In the genomic region with DNA sequence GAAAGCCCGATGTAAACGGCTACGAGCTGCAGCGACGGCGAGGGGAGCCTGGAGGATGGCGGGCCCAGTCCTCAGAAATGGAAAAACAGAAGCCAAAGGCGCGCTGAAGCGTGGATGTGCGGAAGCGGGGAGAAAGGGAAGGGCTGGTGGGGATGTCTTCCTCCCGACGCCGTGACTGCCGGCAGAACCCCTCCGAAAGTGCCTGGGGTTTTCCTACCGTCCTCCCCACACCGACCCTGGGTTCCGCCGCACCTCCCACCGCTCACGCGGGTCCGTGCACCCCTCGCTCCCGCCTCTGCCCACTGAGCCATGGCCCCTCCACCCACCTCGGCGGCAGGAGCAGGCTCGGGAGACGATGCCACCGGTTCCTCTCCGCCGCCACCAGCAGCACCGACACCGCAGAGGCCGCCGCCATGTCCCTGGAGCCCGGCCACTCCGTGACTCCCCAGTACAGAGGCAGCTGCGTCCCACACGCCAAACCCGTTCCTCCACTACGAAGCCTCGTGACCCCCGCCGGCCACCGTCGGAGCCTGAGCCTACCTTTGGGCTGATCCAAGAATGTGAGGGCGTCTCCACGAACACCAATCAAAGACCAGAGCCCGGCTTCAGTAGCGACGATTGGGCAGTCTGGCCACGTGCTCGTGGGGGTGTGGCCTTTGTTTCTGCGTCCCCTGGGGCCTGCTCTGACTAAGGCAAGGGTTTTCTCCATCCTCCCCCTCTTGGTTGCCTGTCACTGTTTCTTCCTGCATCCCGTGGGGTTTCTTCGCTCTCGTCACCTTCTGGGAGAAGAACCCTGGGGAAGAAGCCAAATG, we compare ENCODE assay signal across 8 cellular contexts. TPM values are rescaled to one million over a fixed set of nuclear protein-coding genes. Genes with fewer than 3 reads are reported as not detected.
DNase-seq lines count a peak whose midpoint lies in the region; ATAC-seq and TF ChIP-seq lines count a peak whose summit lies in the region.

MCCC1 (minus strand) TSS at position 471 of the 812 bp plus-strand sequence; CDS start at position 415, 56 bp downstream.

- peak; percentile 98 for ATAC-seq in GM21447 (IDR thresholded peaks at IDR 0.05; ENCODE audit: unreplicated experiment)

- H3K4me1 ChIP-seq in HUES64 (ENCODE audit: insufficient read depth, low read length), result 0 out of 2 replicates have a peak, but pooled peaks cover 3% of the 10 kb centered on the region

- WGBS in HUES64, result 58% methylated on average over 60 of the region's 60 CpGs

- H3K27me3 ChIP-seq in HUES64 (ENCODE audit: insufficient read depth, low read length), result no peaks in the 10 kb centered on the region

- no peaks in the 10 kb centered on the region for H3K9me3 ChIP-seq in HUES64 (ENCODE audit: insufficient read depth, low read depth, low read length)

- no TSS peak for BruUV-seq in Calu3 (replicated peaks; lab: Mats Ljungman, UMichigan)

- peak within 1 kb of the TSS; percentile 65 for H3K4me3 ChIP-seq in HUES64 (ENCODE audit: low read length)

- no peaks in the 10 kb centered on the region for H3K9me3 Mint-ChIP-seq in Calu3 (ENCODE audit: low read depth, unreplicated experiment)

- H3K27ac ChIP-seq in HUES64 (ENCODE audit: low read depth, low read length), result peak within 1 kb of the TSS; percentile 32

- H3K9ac ChIP-seq in HUES64 (ENCODE audit: low read depth, low read length), result peak within 1 kb of the TSS; percentile 68

- no peaks in the 10 kb centered on the region for H3K27me3 Mint-ChIP-seq in Calu3 (ENCODE audit: unreplicated experiment)

- intact Hi-C loops in Calu3 (cut with micrococcal nuclease; ENCODE audit: unreplicated experiment), result no loop called here

- TF ChIP-seq CTCF in Calu3 (IDR thresholded peaks at IDR 0.05; ENCODE audit: unreplicated experiment), result no peak

- peak within 1 kb of the TSS; percentile 98 for H3K4me3 Mint-ChIP-seq in Calu3 (ENCODE audit: low read depth, unreplicated experiment)

- peak; percentile 100 for DNase-seq in Calu3
- peak; percentile 96 for DNase-seq in OCI-M1 (lab: John Stamatoyannopoulos, UW)
- peak; percentile 97 for DNase-seq in activated T-cell treated with anti-CD3 and anti-CD28 coated beads for 24 hours (ENCODE audit: low read depth)
- DNase-seq in epidermal melanocyte (ENCODE audit: insufficient read length, low spot score), result peak; percentile 97
- peak; percentile 98 for DNase-seq in middle frontal gyrus (ENCODE audit: extremely low spot score, low spot score)
- DNase-seq in stimulated activated CD8-positive, alpha-beta memory T cell treated with anti-CD3 and anti-CD28 coated beads, Interleukin-2, amount 100 ng/mL, for 48 hours (ENCODE audit: low read depth in 2 of 2), result peak; percentile 94 to 97

- peaks cover 52% of the 10 kb centered on the region for H3K4me1 Mint-ChIP-seq in Calu3 (ENCODE audit: low read depth, unreplicated experiment)

- H3K36me3 ChIP-seq in HUES64 (ENCODE audit: insufficient read depth, low read length), result no peaks in the 10 kb centered on the region

- H3K27ac Mint-ChIP-seq in Calu3 (ENCODE audit: unreplicated experiment), result peak within 1 kb of the TSS; percentile 96

- CTCF ChIA-PET in Calu3 (lab: Charles Lee), result interaction anchor here (0.6 to 2.0 kb wide), 3 partner anchors 9 to 194 kb away, joined by 5 to 14 read pairs (median 6); no protein-coding TSS in a partner anchor

- peaks cover 29% of the 10 kb centered on the region for H3K36me3 Mint-ChIP-seq in Calu3 (ENCODE audit: insufficient read depth, unreplicated experiment)

RNA-seq across cellular contexts. Expression of gene MCCC1, which starts in this region (rescaled TPM):
- total RNA-seq in Calu3 (2022), result 74.7 and 87.5 TPM in 2 replicates
- polyA plus RNA-seq in HUES64 (2013, experiment 1 of 2), result 6.7 TPM
- polyA plus RNA-seq in HUES64 (2013, experiment 2 of 2), result 8.0 TPM

Comparison
In these comparisons a context has a peak if more than half of its experiments do, and no peak if none do; other contexts are left out.
1. Peak in every context shown above with its lines: DNase-seq, ATAC-seq, H3K4me3 ChIP-seq and H3K27ac ChIP-seq.